Comparison of ENCODE assay signal across 28 cellular contexts in the genomic region with DNA sequence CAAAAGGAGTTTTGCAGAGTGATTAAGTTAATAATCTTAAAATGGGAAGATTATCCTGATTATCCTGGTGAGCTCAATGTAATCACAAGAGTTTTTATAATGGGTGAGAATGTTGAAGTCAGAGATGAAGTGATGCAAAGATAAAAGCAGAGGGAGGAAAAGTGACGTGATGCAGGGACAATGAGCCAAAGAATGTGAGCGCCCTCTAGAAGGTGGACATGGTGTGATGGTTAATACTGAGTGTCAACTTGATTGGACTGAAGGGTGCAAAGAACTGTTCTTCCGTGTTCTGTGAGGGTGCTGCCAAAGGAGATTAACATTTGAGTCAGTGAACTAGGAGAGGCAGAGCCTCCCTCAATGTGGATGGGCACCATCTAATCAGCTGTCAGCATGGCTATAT.
DNase-seq lines count a peak whose midpoint lies in the region; ATAC-seq, FAIRE-seq and TF ChIP-seq lines count a peak whose summit lies in the region.
"Had no signal": no experiment of that assay in that cellular context is flagged by ENCODE, and none has a peak within 500 bp of the region (broad histone marks: within the 10 kb centered on the region; RNA-seq: fewer than 3 reads in every experiment).

No MANE protein-coding gene starts in this region.

- H3K27me3 Mint-ChIP-seq in endodermal cell (ENCODE audit: insufficient read depth): no peaks in the 10 kb centered on the region
- H3K27me3 Mint-ChIP-seq: activated naive CD4-positive, alpha-beta T cell treated with anti-CD3 and anti-CD28 coated beads, Interleukin-2, amount 50 U/mL, for 24 hours; CD4-positive, alpha-beta memory T cell; dendritic cell treated with granulocyte-macrophage colony-stimulating factor and Interleukin-4, amounts not matched to agents 40 ng/mL and 50 ng/mL, for 4 days had no signal

- H3K27me3 ChIP-seq in HCT116 (ENCODE audit: insufficient read depth, low read length) (no peaks in the 10 kb centered on the region), OCI-LY3 (ENCODE audit: low read depth, low read length) (no peaks in the 10 kb centered on the region), endodermal cell (ENCODE audit: control insufficient read depth, insufficient read depth, low read length, poor library complexity, severe bottlenecking) (no peaks in the 10 kb centered on the region)
- H3K27me3 ChIP-seq: cardiac muscle cell, stomach, tibial artery had no signal

- H3K27ac ChIP-seq in HCT116 (ENCODE audit: low read depth, low read length) (no peak overlapping the region), OCI-LY3 (ENCODE audit: low read length) (no peak overlapping the region), endodermal cell (ENCODE audit: low read depth, low read length) (no peak overlapping the region), kidney (ENCODE audit: low read depth in 2 of 2, low read length in 2 of 2) (no peak overlapping the region)
- H3K27ac ChIP-seq: cardiac muscle cell, lower lobe of right lung, RWPE1, stomach, tibial artery had no signal

- no peak overlapping the region for H3K4me3 ChIP-seq in HCT116 (replicated peaks in 1 of 2; ENCODE audit: low read depth in 1 of 2, low read length in 2 of 2)
- H3K4me3 ChIP-seq in OCI-LY3 (ENCODE audit: low read length): no peak overlapping the region
- H3K4me3 ChIP-seq in endodermal cell (ENCODE audit: low read length): no peak overlapping the region
- H3K4me3 ChIP-seq in kidney (ENCODE audit: low read length in 2 of 2): no peak overlapping the region
- H3K4me3 ChIP-seq: cardiac muscle cell, HAP-1, lower lobe of right lung, stomach, tibial artery had no signal

- DNase-seq in D721Med (ENCODE audit: insufficient read length, low spot score) (no peak), HCT116 (ENCODE audit: low read depth, low spot score) (no peak), endodermal cell (no peak), Kasumi-1 (lab: John Stamatoyannopoulos, UW) (no peak), kidney (no peak), foreskin melanocyte (no peak)
- DNase-seq: activated CD4-positive, alpha-beta T cell treated with anti-CD3 and anti-CD28 coated beads, Interleukin-2, amount 50 U/mL, for 48 hours; activated CD4-positive, CD25-positive, alpha-beta regulatory T cell; activated CD8-positive, alpha-beta memory T cell treated with anti-CD3 and anti-CD28 coated beads, Interleukin-2, amount 50 U/mL, for 4 hours; anterior cingulate cortex; CD4-positive, alpha-beta memory T cell; DMS79; GF-D8; lower lobe of right lung; NCI-H146; stimulated activated CD8-positive, alpha-beta memory T cell treated with anti-CD3 and anti-CD28 coated beads, Interleukin-4, amount 100 ng/mL, for 48 hours; stomach; tibial artery had no signal

- H3K9me3 ChIP-seq in HCT116 (ENCODE audit: control insufficient read depth in 1 of 2, insufficient read depth in 1 of 2, low read depth in 1 of 2, low read length in 2 of 2): no peaks in the 10 kb centered on the region
- no peaks in the 10 kb centered on the region for H3K9me3 ChIP-seq in OCI-LY3 (ENCODE audit: insufficient read depth, low read length)
- no peaks in the 10 kb centered on the region for H3K9me3 ChIP-seq in endodermal cell (ENCODE audit: control insufficient read depth, low read length)
- no peaks in the 10 kb centered on the region for H3K9me3 ChIP-seq in kidney (ENCODE audit: control insufficient read depth in 1 of 2, low read length in 2 of 2)
- H3K9me3 ChIP-seq: HAP-1, lower lobe of right lung, stomach, tibial artery had no signal

- H3K4me3 Mint-ChIP-seq in endodermal cell: no peak overlapping the region
- H3K4me3 Mint-ChIP-seq: activated naive CD4-positive, alpha-beta T cell treated with anti-CD3 and anti-CD28 coated beads, Interleukin-2, amount 50 U/mL, for 24 hours; CD4-positive, alpha-beta memory T cell; dendritic cell treated with granulocyte-macrophage colony-stimulating factor and Interleukin-4, amounts not matched to agents 40 ng/mL and 50 ng/mL, for 4 days; T-helper 2 cell treated with Interferon-gamma antibody and Interleukin-4, amounts not matched to agents 5 μg/mL and 100 μg/mL, for 36 hours had no signal

- H3K9ac ChIP-seq in HCT116 (ENCODE audit: low read length): no peak overlapping the region
- H3K9ac ChIP-seq in OCI-LY3 (ENCODE audit: low read length): no peak overlapping the region
- H3K9ac ChIP-seq in endodermal cell (ENCODE audit: extremely low read depth, low read length, poor library complexity, severe bottlenecking): no peak overlapping the region
- no peak overlapping the region for H3K9ac ChIP-seq in kidney (ENCODE audit: low read length in 2 of 2)

- TF ChIP-seq POLR2A in HCT116 (IDR thresholded peaks at IDR 0.05; ENCODE audit: borderline replicate concordance, extremely low read depth, insufficient read depth, insufficient read length): no peak

- 77 to 79% methylated on average over 2 to 3 of the region's 3 CpGs for WGBS in endodermal cell (ENCODE audit: insufficient coverage in 1 of 2, insufficient read length in 1 of 2), 2 experiments

- ATAC-seq in HCT116: 0 out of 2 replicates have a peak, but pooled peaks have one; percentile 46
- ATAC-seq: lower lobe of right lung had no signal

- CTCF ChIA-PET in HCT116 (lab: Charles Lee): no interaction called here

- no peaks in the 10 kb centered on the region for H4K20me1 ChIP-seq in HCT116 (ENCODE audit: insufficient read depth)
- no peaks in the 10 kb centered on the region for H4K20me1 ChIP-seq in OCI-LY3 (ENCODE audit: insufficient read depth, low read length)

- no peaks in the 10 kb centered on the region for H3K9me2 ChIP-seq in HCT116 (ENCODE audit: insufficient read depth)

- TF ChIP-seq CTCF in D721Med (IDR thresholded peaks at IDR 0.05; ENCODE audit: insufficient read depth, missing control alignments) (peak; percentile 53), HCT116 (IDR thresholded peaks at IDR 0.05 in 2 of 3, conservative IDR thresholded peaks at IDR 0.05 in 1 of 3; ENCODE audit: borderline replicate concordance in 1 of 3, insufficient read depth in 1 of 3, low read depth in 2 of 3, low read length in 2 of 3) (peak in 2 of 3 experiments; percentile 6 to 13; a peak in 1 of 6 replicates), OCI-LY3 (IDR thresholded peaks at IDR 0.05; ENCODE audit: low read depth, low read length) (0 out of 2 replicates have a peak, but pooled peaks have one; percentile 10), endodermal cell (conservative IDR thresholded peaks at IDR 0.05) (peak; percentile 56), kidney (IDR thresholded peaks at IDR 0.05; ENCODE audit: borderline replicate concordance, extremely low read depth, insufficient read depth) (no peak)

- H3K4me2 ChIP-seq in HCT116 (ENCODE audit: low read length) (no peak overlapping the region), OCI-LY3 (ENCODE audit: low read length) (no peak overlapping the region)

- no peaks in the 10 kb centered on the region for H3K79me2 ChIP-seq in HCT116 (ENCODE audit: insufficient read depth, low read length)
- no peaks in the 10 kb centered on the region for H3K79me2 ChIP-seq in OCI-LY3 (ENCODE audit: low read length)

- FAIRE-seq in D721Med (lab: Jason Lieb, UNC): no peak
- FAIRE-seq in kidney (lab: Jason Lieb, UNC): no peak
- FAIRE-seq: endothelial cell of umbilical vein, GM12892, keratinocyte had no signal

- POLR2A ChIA-PET in HCT116 (lab: Charles Lee): no interaction called here

- H3K36me3 Mint-ChIP-seq in endodermal cell (ENCODE audit: low read depth): no peaks in the 10 kb centered on the region
- H3K36me3 Mint-ChIP-seq: activated naive CD4-positive, alpha-beta T cell treated with anti-CD3 and anti-CD28 coated beads, Interleukin-2, amount 50 U/mL, for 24 hours; CD4-positive, alpha-beta memory T cell had no signal

- RAD21 ChIA-PET in HCT116 (lab: Charles Lee; ENCODE audit: low non-redundant PET in 1 of 2, low total read pairs in 2 of 2, uncharacterized antibody in 2 of 2, unreplicated experiment in 2 of 2): no interaction called here

- intact Hi-C loops in HCT116 (cut with micrococcal nuclease): no loop called here
- intact Hi-C loops in kidney (cut with DNase I): no loop called here

- no peak overlapping the region for H3K27ac Mint-ChIP-seq in endodermal cell
- H3K27ac Mint-ChIP-seq: activated naive CD4-positive, alpha-beta T cell treated with anti-CD3 and anti-CD28 coated beads, Interleukin-2, amount 50 U/mL, for 24 hours; CD4-positive, alpha-beta memory T cell; dendritic cell treated with granulocyte-macrophage colony-stimulating factor and Interleukin-4, amounts not matched to agents 40 ng/mL and 50 ng/mL, for 4 days; T-helper 2 cell treated with Interferon-gamma antibody and Interleukin-4, amounts not matched to agents 5 μg/mL and 100 μg/mL, for 36 hours had no signal

- no TSS peak for BruUV-seq in HCT116 (replicated peaks; lab: Mats Ljungman, UMichigan)

- H3K36me3 ChIP-seq in HCT116 (ENCODE audit: control insufficient read depth in 1 of 2, insufficient read depth in 2 of 2, low read length in 2 of 2) (no peaks in the 10 kb centered on the region), OCI-LY3 (replicated peaks; ENCODE audit: low read depth, low read length) (no peaks in the 10 kb centered on the region), endodermal cell (ENCODE audit: control insufficient read depth, insufficient read depth, low read length) (no peaks in the 10 kb centered on the region), kidney (ENCODE audit: control insufficient read depth in 1 of 2, insufficient read depth in 2 of 2, low read length in 2 of 2) (no peaks in the 10 kb centered on the region)
- H3K36me3 ChIP-seq: cardiac muscle cell, HAP-1, lower lobe of right lung, stomach, tibial artery had no signal

- H3K4me1 Mint-ChIP-seq in endodermal cell: no peaks in the 10 kb centered on the region
- H3K4me1 Mint-ChIP-seq: activated naive CD4-positive, alpha-beta T cell treated with anti-CD3 and anti-CD28 coated beads, Interleukin-2, amount 50 U/mL, for 24 hours; CD4-positive, alpha-beta memory T cell had no signal

- H3K4me1 ChIP-seq in HCT116 (ENCODE audit: control insufficient read depth in 1 of 2, insufficient read depth in 2 of 2, low read length in 2 of 2) (peaks cover 0 to 13% of the 10 kb centered on the region in 2 experiments; a peak in 2 of 4 replicates), OCI-LY3 (ENCODE audit: low read length) (peaks cover 7% of the 10 kb centered on the region; the same call in 1 of the 2 replicates), endodermal cell (ENCODE audit: control insufficient read depth, insufficient read depth, low read length) (no peaks in the 10 kb centered on the region), kidney (ENCODE audit: control insufficient read depth in 1 of 2, insufficient read depth in 1 of 2, low read depth in 1 of 2, low read length in 2 of 2) (no peaks in the 10 kb centered on the region)
- H3K4me1 ChIP-seq: HAP-1, lower lobe of right lung, stomach, tibial artery had no signal

- 0 out of 2 replicates have a peak, but pooled peaks have one; percentile 20 for TF ChIP-seq RAD21 in HCT116 (IDR thresholded peaks at IDR 0.05; ENCODE audit: low read depth)

- H3K9me3 Mint-ChIP-seq in endodermal cell: no peaks in the 10 kb centered on the region
- H3K9me3 Mint-ChIP-seq: activated naive CD4-positive, alpha-beta T cell treated with anti-CD3 and anti-CD28 coated beads, Interleukin-2, amount 50 U/mL, for 24 hours had no signal

- H2AFZ ChIP-seq in HCT116 (ENCODE audit: low read depth, low read length, poor library complexity, severe bottlenecking) (no peak overlapping the region), OCI-LY3 (ENCODE audit: low read depth, low read length) (no peak overlapping the region)

TF ChIP-seq in HCT116, 20 proteins besides CTCF, POLR2A, EP300 and RAD21 (continues in another document):
- TF ChIP-seq JUND (IDR thresholded peaks at IDR 0.05): no peak
